ENCODE assay signal across 21 cellular contexts in genomic region chr10:109348324-109348723, GRCh38.
"Had no signal": no experiment of that assay in that cellular context is flagged by ENCODE, and none has a peak within 500 bp of the region (broad histone marks: within the 10 kb centered on the region; RNA-seq: fewer than 3 reads in every experiment).

No MANE protein-coding gene starts in this region.

- H3K27ac ChIP-seq: hepatocyte, left ventricle myocardium inferior, ovary, right atrium auricular region, spleen, suprapubic skin, thoracic aorta, tibial artery, upper lobe of right lung had no signal

- ATAC-seq: mucosa of descending colon; naive thymus-derived CD4-positive, alpha-beta T cell; natural killer cell treated with Interleukin-12 subunit alpha and Interleukin-12 subunit beta and Interleukin-15 and Interleukin-18, amount 100 ng/mL, for 72 hours; sciatic nerve; stimulated activated effector memory CD8-positive, alpha-beta T cell treated with anti-CD3 and anti-CD28 coated beads, Interleukin-12 subunit alpha, Interleukin-12 subunit beta, amount 100 ng/mL, for 72 hours; upper lobe of right lung had no signal

- H3K9me3 ChIP-seq: mucosa of descending colon, ovary, thoracic aorta had no signal

- H3K79me2 ChIP-seq: hepatocyte had no signal

- H3K4me1 ChIP-seq: left ventricle myocardium inferior, right atrium auricular region, spleen, suprapubic skin, tibial artery, upper lobe of right lung had no signal

- DNase-seq: islet precursor cell; left ventricle myocardium inferior; midbrain; mucosa of descending colon; naive thymus-derived CD4-positive, alpha-beta T cell; ovary; small intestine; spleen; stimulated activated CD4-positive, alpha-beta T cell treated with anti-CD3 and anti-CD28 coated beads, Interleukin-4, amount 100 ng/mL, for 24 hours; stimulated activated naive CD4-positive, alpha-beta T cell; tibial artery; upper lobe of right lung had no signal

- H3K27me3 ChIP-seq: hepatocyte, ovary, right atrium auricular region, spleen, suprapubic skin, tibial artery, upper lobe of right lung had no signal

- H3K4me3 ChIP-seq: hepatocyte, left ventricle myocardium inferior, lung, mucosa of descending colon, ovary, right atrium auricular region, spleen, suprapubic skin, thoracic aorta, tibial artery, upper lobe of right lung had no signal

- FAIRE-seq: small intestine, urothelium cell line had no signal

- H3K4me2 ChIP-seq: hepatocyte had no signal

- H2AFZ ChIP-seq: hepatocyte had no signal

- H3K36me3 ChIP-seq: left ventricle myocardium inferior, ovary, right atrium auricular region, spleen, suprapubic skin, thoracic aorta, tibial artery, upper lobe of right lung had no signal
